Comparison of ENCODE assay signal across 1 cellular context in genomic region chr4:151600432-151600831, GRCh38.
TF ChIP-seq lines count a peak whose summit lies in the region.

No MANE protein-coding gene starts in this region.

TF ChIP-seq in SK-N-SH treated with all-trans-retinoic acid at 6 μM for 48 hours, 23 proteins besides CTCF, POLR2A, EP300 and RAD21 (continued from another document):
- TF ChIP-seq POU6F1 (CRISPR knock-in tag; IDR thresholded peaks at IDR 0.05; ENCODE audit: borderline replicate concordance, low read depth) (no peak), CSRNP3 (CRISPR knock-in tag; IDR thresholded peaks at IDR 0.05) (no peak), ZFP3 (CRISPR knock-in tag; IDR thresholded peaks at IDR 0.05) (no peak)
